ENCODE assay signal across 2 cellular contexts in the genomic region with DNA sequence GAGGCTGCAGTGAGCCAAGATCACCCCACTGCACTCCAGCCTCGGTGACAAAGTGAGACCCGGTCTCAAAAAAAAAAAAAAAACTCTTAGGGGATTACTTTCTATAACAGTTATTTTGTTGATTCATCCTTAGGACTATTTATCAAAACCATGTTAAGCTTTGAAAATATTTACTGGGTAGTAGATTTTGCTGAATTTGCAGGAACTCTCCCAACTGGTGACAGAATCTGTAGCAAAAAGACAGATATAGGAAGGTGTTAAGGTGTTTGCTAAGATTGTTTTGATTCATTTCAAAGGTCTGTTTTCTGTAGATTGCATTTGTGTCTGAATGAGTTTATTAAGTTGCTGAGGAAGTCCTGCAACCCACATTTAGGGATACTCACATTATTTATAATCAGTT.
TF ChIP-seq lines count a peak whose summit lies in the region.

No MANE protein-coding gene starts in this region.

TF ChIP-seq in A549, 52 proteins besides CTCF, POLR2A, EP300 and RAD21:
- TF ChIP-seq MAFK (IDR thresholded peaks at IDR 0.05; ENCODE audit: partially characterized antibody) (peak; percentile 64), NR3C1 (IDR thresholded peaks at IDR 0.05) (no peak)

TF ChIP-seq in IMR-90, 13 proteins besides CTCF, POLR2A, EP300 and RAD21:
- TF ChIP-seq MXI1 (IDR thresholded peaks at IDR 0.05; ENCODE audit: borderline replicate concordance, low read depth, low read length) (no peak), MAFK (IDR thresholded peaks at IDR 0.05; ENCODE audit: low read depth, low read length) (peak; percentile 46; the same call in 1 of the 2 replicates), RCOR1 (IDR thresholded peaks at IDR 0.05; ENCODE audit: insufficient replicate concordance, low read length) (no peak)
